12 cellular contexts compared by ENCODE assay signal in genomic region chr12:3119745-3120660, GRCh38. TPM values are rescaled to one million over a fixed set of nuclear protein-coding genes. Genes with fewer than 3 reads are reported as not detected.
DNase-seq lines count a peak whose midpoint lies in the region; ATAC-seq, FAIRE-seq and TF ChIP-seq lines count a peak whose summit lies in the region.
"Had no signal": no experiment of that assay in that cellular context is flagged by ENCODE, and none has a peak within 500 bp of the region (broad histone marks: within the 10 kb centered on the region; RNA-seq: fewer than 3 reads in every experiment).

No MANE protein-coding gene starts in this region.

- peaks cover 10% of the 10 kb centered on the region for H4K20me1 ChIP-seq in astrocyte (ENCODE audit: insufficient read depth, low read length)

- H3K9ac ChIP-seq in astrocyte (ENCODE audit: low read length): peak overlapping the region; percentile 56

- H2AFZ ChIP-seq in astrocyte (ENCODE audit: low read depth, low read length): no peak overlapping the region

- peak; percentile 46 to 58 for ATAC-seq in gastrocnemius medialis
- no peak for ATAC-seq in GM21717 (IDR thresholded peaks at IDR 0.05; ENCODE audit: unreplicated experiment)
- ATAC-seq: PC-3 had no signal

- TF ChIP-seq CTCF in astrocyte (IDR thresholded peaks at IDR 0.05; ENCODE audit: insufficient read depth, low read depth, low read length) (no peak), gastrocnemius medialis (IDR thresholded peaks at IDR 0.05 in 4 of 5, conservative IDR thresholded peaks at IDR 0.05 in 1 of 5) (no peak)

- POLR2A ChIA-PET in activated CD4-positive, alpha-beta memory T cell treated with anti-CD3 and anti-CD28 coated beads for 36 hours (lab: Charles Lee): no interaction called here

- intact Hi-C loops in cardiac septum (cut with DNase I) (loop anchor here (5.0 kb wide), 1 partner anchor 38 kb away; no protein-coding TSS in a partner anchor), gastrocnemius medialis (cut with DNase I; ENCODE audit: low total_unique reads) (loop anchor here (2.0 kb wide), 1 partner anchor 41 kb away; no protein-coding TSS in a partner anchor)
- intact Hi-C loops in activated CD4-positive, alpha-beta memory T cell treated with anti-CD3 and anti-CD28 coated beads for 36 hours (cut with micrococcal nuclease): no loop called here

- H3K4me3 ChIP-seq in astrocyte (ENCODE audit: insufficient read depth, low read depth, low read length) (peak overlapping the region; percentile 12), gastrocnemius medialis (no peak overlapping the region)

- peaks cover 3% of the 10 kb centered on the region for H3K27me3 Mint-ChIP-seq in astrocyte (ENCODE audit: low read depth, unreplicated experiment)
- peaks cover 14% of the 10 kb centered on the region for H3K27me3 Mint-ChIP-seq in activated CD4-positive, alpha-beta memory T cell treated with anti-CD3 and anti-CD28 coated beads for 36 hours

- CTCF ChIA-PET in activated CD4-positive, alpha-beta memory T cell treated with anti-CD3 and anti-CD28 coated beads for 36 hours (lab: Charles Lee): interaction anchor here (0.9 kb wide), 1 partner anchor 235 kb away, joined by 3 read pairs; no protein-coding TSS in a partner anchor

- H3K9me3 ChIP-seq in astrocyte (ENCODE audit: insufficient read depth, low read depth, low read length): no peaks in the 10 kb centered on the region
- no peaks in the 10 kb centered on the region for H3K9me3 ChIP-seq in gastrocnemius medialis

- H3K4me3 Mint-ChIP-seq in astrocyte (ENCODE audit: unreplicated experiment): peak overlapping the region; percentile 31
- H3K4me3 Mint-ChIP-seq in activated CD4-positive, alpha-beta memory T cell treated with anti-CD3 and anti-CD28 coated beads for 36 hours: no peak overlapping the region

- peaks cover 9% of the 10 kb centered on the region for H3K79me2 ChIP-seq in astrocyte (ENCODE audit: insufficient read depth, low read length)

- H3K36me3 Mint-ChIP-seq in astrocyte (ENCODE audit: low read depth, unreplicated experiment): no peaks in the 10 kb centered on the region
- H3K36me3 Mint-ChIP-seq in activated CD4-positive, alpha-beta memory T cell treated with anti-CD3 and anti-CD28 coated beads for 36 hours: no peaks in the 10 kb centered on the region

- TF ChIP-seq POLR2A in gastrocnemius medialis (IDR thresholded peaks at IDR 0.05): no peak

- no peak for FAIRE-seq in astrocyte (lab: Jason Lieb, UNC)
- FAIRE-seq: D721Med had no signal

- DNase-seq in Daoy (ENCODE audit: low read depth) (peak; percentile 75), astrocyte (ENCODE audit: low read depth) (peak; percentile 66), cardiac septum (ENCODE audit: low spot score) (peak; percentile 85), gastrocnemius medialis (peak; percentile 30 to 69), NCI-H2227 (lab: John Stamatoyannopoulos, UW; ENCODE audit: unreplicated experiment) (no peak), NOMO-1 (lab: John Stamatoyannopoulos, UW; ENCODE audit: unreplicated experiment in 2 of 2) (no peak)
- DNase-seq in activated CD4-positive, alpha-beta memory T cell treated with anti-CD3 and anti-CD28 coated beads for 36 hours: no peak
- DNase-seq: activated CD4-positive, alpha-beta T cell treated with anti-CD3 and anti-CD28 coated beads, Interleukin-2, amount 50 U/mL, for 48 hours; PC-3; stimulated activated CD4-positive, alpha-beta T cell treated with anti-CD3 and anti-CD28 coated beads, Interleukin-4, amount 100 ng/mL, for 24 hours had no signal

- peak overlapping the region; percentile 62 for H3K27ac Mint-ChIP-seq in astrocyte (ENCODE audit: unreplicated experiment)
- H3K27ac Mint-ChIP-seq in activated CD4-positive, alpha-beta memory T cell treated with anti-CD3 and anti-CD28 coated beads for 36 hours: no peak overlapping the region

- H3K27me3 ChIP-seq in astrocyte (ENCODE audit: insufficient read depth, low read length) (no peaks in the 10 kb centered on the region), gastrocnemius medialis (no peaks in the 10 kb centered on the region)

- peaks cover 4% of the 10 kb centered on the region for H3K9me3 Mint-ChIP-seq in astrocyte (ENCODE audit: unreplicated experiment)
- no peaks in the 10 kb centered on the region for H3K9me3 Mint-ChIP-seq in activated CD4-positive, alpha-beta memory T cell treated with anti-CD3 and anti-CD28 coated beads for 36 hours

- H3K27ac ChIP-seq in astrocyte (ENCODE audit: low read depth, low read length) (peak overlapping the region; percentile 63), gastrocnemius medialis (peak overlapping the region; percentile 35 to 61 (median 49))

- H3K4me1 Mint-ChIP-seq in astrocyte (ENCODE audit: low read depth, unreplicated experiment): peaks cover 47% of the 10 kb centered on the region
- H3K4me1 Mint-ChIP-seq in activated CD4-positive, alpha-beta memory T cell treated with anti-CD3 and anti-CD28 coated beads for 36 hours (ENCODE audit: low read depth): peaks cover 9% of the 10 kb centered on the region

- peaks cover 71% of the 10 kb centered on the region for H3K4me1 ChIP-seq in astrocyte (ENCODE audit: insufficient read depth, low read length)
- H3K4me1 ChIP-seq in gastrocnemius medialis: peaks cover 39% of the 10 kb centered on the region in 2 donors

- H3K36me3 ChIP-seq in astrocyte (ENCODE audit: insufficient read depth, low read length): no peaks in the 10 kb centered on the region
- H3K36me3 ChIP-seq in gastrocnemius medialis: no peaks in the 10 kb centered on the region

- in situ Hi-C loops in gastrocnemius medialis (cut with MboI; ENCODE audit: low sequenced_read_pairs in 4 of 4): no loop called here

- H3K4me2 ChIP-seq in astrocyte (ENCODE audit: low read length): peak overlapping the region; percentile 33

RNA-seq across cellular contexts. Expression of gene TSPAN9, which starts 42.8 kb away (rescaled TPM):
- 9.8 and 13.7 TPM in 2 replicates for total RNA-seq in Daoy (2014; rRNA removed; shearing (Covaris generic))
- total RNA-seq in astrocyte (39.8 and 40.9 TPM in 2 replicates), cardiac septum (299 TPM), gastrocnemius medialis (1 to 10 TPM; 4.7 to 9.4 (median 7.4) TPM)
- 1 to 10 TPM in 1 of 2 experiments, under 1 TPM in 1; 0.87 to 1.2 TPM for total RNA-seq in activated CD4-positive, alpha-beta memory T cell treated with anti-CD3 and anti-CD28 coated beads for 36 hours

Comparison
In these comparisons a context has a peak if more than half of its experiments do, and no peak if none do; other contexts are left out.
1. DNase-seq: peak in Daoy (single experiment), astrocyte (single experiment), cardiac septum (single experiment) and gastrocnemius medialis (2 of 2); none in activated CD4-positive, alpha-beta memory T cell treated with anti-CD3 and anti-CD28 coated beads for 36 hours (single experiment), NCI-H2227 (single experiment) and NOMO-1 (0 of 2).